ENCODE assay signal across 26 cellular contexts in the genomic region with DNA sequence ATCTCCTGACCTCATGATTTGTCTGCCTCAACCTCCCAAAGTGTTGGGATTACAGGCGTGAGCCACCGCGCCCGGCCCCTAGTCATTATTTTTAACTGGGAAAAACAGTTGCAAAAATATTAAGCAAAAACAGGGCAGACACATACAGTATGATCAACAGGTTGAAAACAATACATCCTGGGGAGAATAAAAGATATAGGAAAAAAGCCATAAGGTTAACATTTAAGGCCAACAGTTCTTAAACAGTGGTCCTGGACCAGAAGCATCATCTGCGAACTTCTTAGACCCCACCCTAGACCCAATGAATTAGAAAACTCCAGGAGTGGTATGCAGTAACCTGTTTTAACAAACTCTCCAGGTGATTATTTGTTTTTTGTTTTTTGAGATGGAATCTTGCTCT.
"Had no signal": no experiment of that assay in that cellular context is flagged by ENCODE, and none has a peak within 500 bp of the region (broad histone marks: within the 10 kb centered on the region; RNA-seq: fewer than 3 reads in every experiment).

No MANE protein-coding gene starts in this region.

- DNase-seq: activated B cell treated with CpG ODN at 0.5 μM for 24 hours; activated CD4-positive, alpha-beta T cell treated with anti-CD3 and anti-CD28 coated beads, Interleukin-2, amount 50 U/mL, for 1 hour; activated effector memory CD4-positive, alpha-beta T cell treated with anti-CD3 and anti-CD28 coated beads, Interleukin-2, amount 50 U/mL, for 16 hours; activated naive CD4-positive, alpha-beta T cell treated with anti-CD3 and anti-CD28 coated beads, Interleukin-2, amount 10 ng/mL, durations not matched to agents 7 days and 5 days; activated T-cell treated with anti-CD3 and anti-CD28 coated beads, Interleukin-2, amount 50 U/mL, for 1 hour; amygdala; central memory CD4-positive, alpha-beta T cell; endodermal cell; heart left ventricle; hypothalamus; immature natural killer cell; mucosa of descending colon; ovary; retina; stimulated activated CD4-positive, alpha-beta T cell treated with anti-CD3 and anti-CD28 coated beads, Interleukin-1b, Interleukin-23, amount 100 ng/mL, for 48 hours; stimulated activated naive B cell treated with anti-CD40 and anti-IgM and Interleukin-4, amounts not matched to agents 10 μg/mL and 1 μg/mL and 100 μg/mL, for 72 hours; stomach; SW 1271; T-helper 2 cell; thyroid gland had no signal

- H3K9me3 ChIP-seq: breast epithelium, heart left ventricle, mucosa of descending colon, neutrophil, ovary, prostate gland, stomach, thyroid gland had no signal

- H3K4me3 ChIP-seq: breast epithelium, heart left ventricle, mucosa of descending colon, ovary, prostate gland, smooth muscle cell, stomach, thyroid gland had no signal

- H3K27me3 ChIP-seq: breast epithelium, heart left ventricle, neutrophil, ovary, stomach, thyroid gland had no signal

- ATAC-seq: esophagus mucosa; heart left ventricle; mucosa of descending colon; natural killer cell treated with Interleukin-12 subunit alpha and Interleukin-12 subunit beta and Interleukin-15 and Interleukin-18, amount 100 ng/mL, for 72 hours; stimulated activated naive B cell treated with anti-CD40 and anti-IgM and Interleukin-4, amounts not matched to agents 10 μg/mL and 1 μg/mL and 100 μg/mL, for 72 hours had no signal

- H3K4me2 ChIP-seq: smooth muscle cell had no signal

- H3K36me3 ChIP-seq: breast epithelium, ovary, prostate gland, thyroid gland had no signal

- H3K27ac ChIP-seq: neutrophil, ovary, prostate gland, thyroid gland had no signal
